Comparison of ENCODE assay signal across 28 cellular contexts in the genomic region with DNA sequence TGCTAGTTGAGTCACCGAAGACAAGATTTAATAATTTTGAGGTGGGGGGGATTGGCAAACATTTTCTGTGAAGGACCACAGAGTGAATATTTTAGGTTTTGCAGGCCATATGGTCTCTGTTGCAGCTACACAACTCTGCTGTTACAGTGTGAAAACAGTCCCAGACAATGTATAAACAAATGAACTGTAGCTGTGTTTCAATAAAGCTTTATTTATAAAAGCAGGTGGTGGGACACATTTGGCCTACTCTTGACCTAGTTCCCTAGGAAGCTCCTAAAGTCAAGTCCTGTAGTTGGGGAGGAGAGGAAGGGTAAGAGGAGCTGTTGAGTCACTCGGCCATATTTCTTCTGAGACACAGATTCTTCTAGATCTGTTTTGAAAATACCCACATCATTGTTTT.
"Had no signal": no experiment of that assay in that cellular context is flagged by ENCODE, and none has a peak within 500 bp of the region (broad histone marks: within the 10 kb centered on the region; RNA-seq: fewer than 3 reads in every experiment).

No MANE protein-coding gene starts in this region.

- H3K4me3 ChIP-seq: ascending aorta, breast epithelium, cardiac muscle cell, colonic mucosa, esophagus squamous epithelium, gastroesophageal sphincter, heart right ventricle had no signal

- H3K27me3 Mint-ChIP-seq: activated CD4-positive, alpha-beta memory T cell treated with anti-CD3 and anti-CD28 coated beads, Interleukin-2, amount 10 ng/mL, durations not matched to agents 7 days and 5 days; activated CD4-positive, alpha-beta T cell treated with anti-CD3 and anti-CD28 coated beads, Interleukin-2, amount 10 ng/mL, durations not matched to agents 7 days and 5 days; activated naive CD4-positive, alpha-beta T cell treated with anti-CD3 and anti-CD28 coated beads, Interleukin-2, amount 10 ng/mL, durations not matched to agents 7 days and 5 days; activated T-cell treated with anti-CD3 and anti-CD28 coated beads, Interleukin-2, amount 50 U/mL, for 24 hours had no signal

- H3K27ac ChIP-seq: ascending aorta, breast epithelium, cardiac muscle cell, colonic mucosa, epithelial cell of prostate, esophagus squamous epithelium, gastroesophageal sphincter, heart right ventricle had no signal

- H3K4me1 Mint-ChIP-seq: activated CD4-positive, alpha-beta memory T cell treated with anti-CD3 and anti-CD28 coated beads, Interleukin-2, amount 10 ng/mL, durations not matched to agents 7 days and 5 days; activated CD4-positive, alpha-beta T cell treated with anti-CD3 and anti-CD28 coated beads, Interleukin-2, amount 10 ng/mL, durations not matched to agents 7 days and 5 days; activated naive CD4-positive, alpha-beta T cell treated with anti-CD3 and anti-CD28 coated beads, Interleukin-2, amount 10 ng/mL, durations not matched to agents 7 days and 5 days; activated naive CD8-positive, alpha-beta T cell treated with anti-CD3 and anti-CD28 coated beads, Interleukin-2, amount 10 ng/mL, durations not matched to agents 7 days and 5 days; brain had no signal

- H3K9me3 Mint-ChIP-seq: activated CD4-positive, alpha-beta memory T cell treated with anti-CD3 and anti-CD28 coated beads, Interleukin-2, amount 10 ng/mL, durations not matched to agents 7 days and 5 days; activated CD4-positive, alpha-beta T cell treated with anti-CD3 and anti-CD28 coated beads, Interleukin-2, amount 10 ng/mL, durations not matched to agents 7 days and 5 days; activated naive CD4-positive, alpha-beta T cell treated with anti-CD3 and anti-CD28 coated beads, Interleukin-2, amount 10 ng/mL, durations not matched to agents 7 days and 5 days; activated naive CD4-positive, alpha-beta T cell treated with anti-CD3 and anti-CD28 coated beads, Interleukin-2, amount 50 U/mL, for 72 hours; activated naive CD8-positive, alpha-beta T cell treated with anti-CD3 and anti-CD28 coated beads, Interleukin-2, amount 10 ng/mL, durations not matched to agents 7 days and 5 days; activated T-cell treated with anti-CD3 and anti-CD28 coated beads, Interleukin-2, amount 50 U/mL, for 24 hours had no signal

- DNase-seq: activated CD4-positive, alpha-beta memory T cell treated with anti-CD3 and anti-CD28 coated beads, Interleukin-2, amount 10 ng/mL, durations not matched to agents 7 days and 5 days; activated CD4-positive, alpha-beta T cell treated with anti-CD3 and anti-CD28 coated beads for 1 hour; activated CD4-positive, alpha-beta T cell treated with anti-CD3 and anti-CD28 coated beads for 4 hours; activated CD4-positive, alpha-beta T cell treated with anti-CD3 and anti-CD28 coated beads, Interleukin-2, amount 10 ng/mL, durations not matched to agents 7 days and 5 days; activated CD4-positive, alpha-beta T cell treated with anti-CD3 and anti-CD28 coated beads, Interleukin-2, amount 50 U/mL, for 4 hours; activated CD8-positive, alpha-beta memory T cell treated with anti-CD3 and anti-CD28 coated beads, Interleukin-2, amount 50 U/mL, for 48 hours; activated gamma-delta T cell; activated naive CD4-positive, alpha-beta T cell; activated naive CD4-positive, alpha-beta T cell treated with anti-CD3 and anti-CD28 coated beads, Interleukin-2, amount 10 ng/mL, durations not matched to agents 7 days and 5 days; activated naive CD8-positive, alpha-beta T cell treated with anti-CD3 and anti-CD28 coated beads, Interleukin-2, amount 10 ng/mL, durations not matched to agents 7 days and 5 days; activated T-cell treated with anti-CD3 and anti-CD28 coated beads for 4 hours; activated T-cell treated with anti-CD3 and anti-CD28 coated beads, Interleukin-2, amount 50 U/mL, for 24 hours; activated T-cell treated with anti-CD3 and anti-CD28 coated beads, Interleukin-2, amount 50 U/mL, for 72 hours; central memory CD4-positive, alpha-beta T cell; cerebellar nuclear complex; colonic mucosa; effector CD8-positive, alpha-beta T cell; esophagus squamous epithelium; foreskin melanocyte; heart right ventricle; T-helper 2 cell had no signal

- H3K4me1 ChIP-seq: ascending aorta, breast epithelium, colonic mucosa, gastroesophageal sphincter, heart right ventricle had no signal

- H3K9me3 ChIP-seq: ascending aorta, breast epithelium, colonic mucosa, esophagus squamous epithelium, heart right ventricle had no signal

- ATAC-seq: activated naive CD4-positive, alpha-beta T cell treated with anti-CD3 and anti-CD28 coated beads, Interleukin-2, amount 50 U/mL, for 72 hours; activated T-cell treated with anti-CD3 and anti-CD28 coated beads, Interleukin-2, amount 50 U/mL, for 72 hours; gastroesophageal sphincter; heart right ventricle had no signal

- H3K36me3 ChIP-seq: ascending aorta, breast epithelium, cardiac muscle cell, colonic mucosa, gastroesophageal sphincter had no signal

- H3K36me3 Mint-ChIP-seq: activated naive CD4-positive, alpha-beta T cell treated with anti-CD3 and anti-CD28 coated beads, Interleukin-2, amount 10 ng/mL, durations not matched to agents 7 days and 5 days; activated naive CD4-positive, alpha-beta T cell treated with anti-CD3 and anti-CD28 coated beads, Interleukin-2, amount 50 U/mL, for 72 hours; activated naive CD8-positive, alpha-beta T cell treated with anti-CD3 and anti-CD28 coated beads, Interleukin-2, amount 10 ng/mL, durations not matched to agents 7 days and 5 days; brain had no signal

- H3K4me3 Mint-ChIP-seq: activated CD4-positive, alpha-beta memory T cell treated with anti-CD3 and anti-CD28 coated beads, Interleukin-2, amount 10 ng/mL, durations not matched to agents 7 days and 5 days; activated CD4-positive, alpha-beta T cell treated with anti-CD3 and anti-CD28 coated beads, Interleukin-2, amount 10 ng/mL, durations not matched to agents 7 days and 5 days; activated naive CD4-positive, alpha-beta T cell treated with anti-CD3 and anti-CD28 coated beads, Interleukin-2, amount 10 ng/mL, durations not matched to agents 7 days and 5 days; activated naive CD8-positive, alpha-beta T cell treated with anti-CD3 and anti-CD28 coated beads, Interleukin-2, amount 10 ng/mL, durations not matched to agents 7 days and 5 days; activated T-cell treated with anti-CD3 and anti-CD28 coated beads, Interleukin-2, amount 50 U/mL, for 24 hours; activated T-cell treated with anti-CD3 and anti-CD28 coated beads, Interleukin-2, amount 50 U/mL, for 72 hours; brain had no signal

- H3K27me3 ChIP-seq: ascending aorta, breast epithelium, cardiac muscle cell, colonic mucosa, esophagus squamous epithelium, gastroesophageal sphincter, heart right ventricle had no signal

- H3K27ac Mint-ChIP-seq: activated CD4-positive, alpha-beta memory T cell treated with anti-CD3 and anti-CD28 coated beads, Interleukin-2, amount 10 ng/mL, durations not matched to agents 7 days and 5 days; activated CD4-positive, alpha-beta T cell treated with anti-CD3 and anti-CD28 coated beads, Interleukin-2, amount 10 ng/mL, durations not matched to agents 7 days and 5 days; activated naive CD4-positive, alpha-beta T cell treated with anti-CD3 and anti-CD28 coated beads, Interleukin-2, amount 10 ng/mL, durations not matched to agents 7 days and 5 days; activated naive CD4-positive, alpha-beta T cell treated with anti-CD3 and anti-CD28 coated beads, Interleukin-2, amount 50 U/mL, for 72 hours; activated naive CD8-positive, alpha-beta T cell treated with anti-CD3 and anti-CD28 coated beads, Interleukin-2, amount 10 ng/mL, durations not matched to agents 7 days and 5 days; activated T-cell treated with anti-CD3 and anti-CD28 coated beads, Interleukin-2, amount 50 U/mL, for 24 hours; activated T-cell treated with anti-CD3 and anti-CD28 coated beads, Interleukin-2, amount 50 U/mL, for 72 hours; brain had no signal
